ENCODE assay signal across 1 cellular context in genomic region chr1:41811051-41811795, GRCh38.
TF ChIP-seq lines count a peak whose summit lies in the region.

No MANE protein-coding gene starts in this region.

TF ChIP-seq in SK-N-SH, 30 proteins besides CTCF, POLR2A, EP300 and RAD21 (continued from another document):
- no peak for TF ChIP-seq IRF3 (IDR thresholded peaks at IDR 0.05; ENCODE audit: low read depth, low read length)
- no peak for TF ChIP-seq SMC3 (IDR thresholded peaks at IDR 0.05; ENCODE audit: low read depth, low read length)
- no peak for TF ChIP-seq ELF1 (IDR thresholded peaks at IDR 0.05)
- no peak for TF ChIP-seq TAF1 (IDR thresholded peaks at IDR 0.05; ENCODE audit: borderline replicate concordance, low read depth, low read length)
- TF ChIP-seq FOXM1 (IDR thresholded peaks at IDR 0.05; ENCODE audit: low read depth): no peak
TF ChIP-seq in SK-N-SH: peak in this region for 0.
